1 cellular context compared by ENCODE assay signal in the genomic region with DNA sequence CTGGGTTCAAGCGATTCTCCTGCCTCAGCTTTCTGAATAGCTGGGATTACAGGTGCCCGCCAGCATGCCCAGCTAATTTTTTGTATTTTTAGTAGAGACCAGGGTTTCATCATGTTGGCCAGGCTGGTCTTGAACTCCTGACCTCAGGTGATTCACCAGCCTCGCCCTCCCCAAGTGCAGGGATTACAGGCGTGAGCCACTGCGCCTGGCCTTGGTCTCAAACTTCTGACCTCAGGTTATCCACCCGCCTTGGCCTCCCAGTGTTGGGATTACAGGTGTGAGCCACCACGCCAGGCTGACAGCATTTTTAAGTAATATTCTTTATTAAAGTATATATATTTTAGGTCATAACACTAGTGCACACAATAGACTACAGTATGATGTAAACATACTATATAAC.
TF ChIP-seq lines count a peak whose summit lies in the region.

No MANE protein-coding gene starts in this region.

TF ChIP-seq in HepG2, 621 proteins besides CTCF, POLR2A, EP300 and RAD21:
- TF ChIP-seq, protein P1, sequence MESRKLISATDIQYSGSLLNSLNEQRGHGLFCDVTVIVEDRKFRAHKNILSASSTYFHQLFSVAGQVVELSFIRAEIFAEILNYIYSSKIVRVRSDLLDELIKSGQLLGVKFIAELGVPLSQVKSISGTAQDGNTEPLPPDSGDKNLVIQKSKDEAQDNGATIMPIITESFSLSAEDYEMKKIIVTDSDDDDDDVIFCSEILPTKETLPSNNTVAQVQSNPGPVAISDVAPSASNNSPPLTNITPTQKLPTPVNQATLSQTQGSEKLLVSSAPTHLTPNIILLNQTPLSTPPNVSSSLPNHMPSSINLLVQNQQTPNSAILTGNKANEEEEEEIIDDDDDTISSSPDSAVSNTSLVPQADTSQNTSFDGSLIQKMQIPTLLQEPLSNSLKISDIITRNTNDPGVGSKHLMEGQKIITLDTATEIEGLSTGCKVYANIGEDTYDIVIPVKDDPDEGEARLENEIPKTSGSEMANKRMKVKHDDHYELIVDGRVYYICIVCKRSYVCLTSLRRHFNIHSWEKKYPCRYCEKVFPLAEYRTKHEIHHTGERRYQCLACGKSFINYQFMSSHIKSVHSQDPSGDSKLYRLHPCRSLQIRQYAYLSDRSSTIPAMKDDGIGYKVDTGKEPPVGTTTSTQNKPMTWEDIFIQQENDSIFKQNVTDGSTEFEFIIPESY (CRISPR knock-in tag; IDR thresholded peaks at IDR 0.05), result peak; percentile 19; the same call in 1 of the 2 replicates
